Comparison of ENCODE assay signal across 1 cellular context in genomic region chr1:246699095-246699735, GRCh38.
A peak's percentile ranks its signal among the peaks of the same experiment; 100 is the strongest.
TF ChIP-seq lines count a peak whose summit lies in the region.

No MANE protein-coding gene starts in this region.

TF ChIP-seq in GM12878, 131 proteins besides CTCF, POLR2A, EP300 and RAD21 (continued from another document):
- TF ChIP-seq, protein P1, sequence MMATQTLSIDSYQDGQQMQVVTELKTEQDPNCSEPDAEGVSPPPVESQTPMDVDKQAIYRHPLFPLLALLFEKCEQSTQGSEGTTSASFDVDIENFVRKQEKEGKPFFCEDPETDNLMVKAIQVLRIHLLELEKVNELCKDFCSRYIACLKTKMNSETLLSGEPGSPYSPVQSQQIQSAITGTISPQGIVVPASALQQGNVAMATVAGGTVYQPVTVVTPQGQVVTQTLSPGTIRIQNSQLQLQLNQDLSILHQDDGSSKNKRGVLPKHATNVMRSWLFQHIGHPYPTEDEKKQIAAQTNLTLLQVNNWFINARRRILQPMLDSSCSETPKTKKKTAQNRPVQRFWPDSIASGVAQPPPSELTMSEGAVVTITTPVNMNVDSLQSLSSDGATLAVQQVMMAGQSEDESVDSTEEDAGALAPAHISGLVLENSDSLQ (IDR thresholded peaks at IDR 0.05) = peak; percentile 79
- TF ChIP-seq, protein P2, sequence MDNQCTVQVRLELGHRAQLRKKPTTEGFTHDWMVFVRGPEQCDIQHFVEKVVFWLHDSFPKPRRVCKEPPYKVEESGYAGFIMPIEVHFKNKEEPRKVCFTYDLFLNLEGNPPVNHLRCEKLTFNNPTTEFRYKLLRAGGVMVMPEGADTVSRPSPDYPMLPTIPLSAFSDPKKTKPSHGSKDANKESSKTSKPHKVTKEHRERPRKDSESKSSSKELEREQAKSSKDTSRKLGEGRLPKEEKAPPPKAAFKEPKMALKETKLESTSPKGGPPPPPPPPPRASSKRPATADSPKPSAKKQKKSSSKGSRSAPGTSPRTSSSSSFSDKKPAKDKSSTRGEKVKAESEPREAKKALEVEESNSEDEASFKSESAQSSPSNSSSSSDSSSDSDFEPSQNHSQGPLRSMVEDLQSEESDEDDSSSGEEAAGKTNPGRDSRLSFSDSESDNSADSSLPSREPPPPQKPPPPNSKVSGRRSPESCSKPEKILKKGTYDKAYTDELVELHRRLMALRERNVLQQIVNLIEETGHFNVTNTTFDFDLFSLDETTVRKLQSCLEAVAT (IDR thresholded peaks at IDR 0.05) = 0 out of 2 replicates have a peak, but pooled peaks have one; percentile 15
- TF ChIP-seq, protein P3, sequence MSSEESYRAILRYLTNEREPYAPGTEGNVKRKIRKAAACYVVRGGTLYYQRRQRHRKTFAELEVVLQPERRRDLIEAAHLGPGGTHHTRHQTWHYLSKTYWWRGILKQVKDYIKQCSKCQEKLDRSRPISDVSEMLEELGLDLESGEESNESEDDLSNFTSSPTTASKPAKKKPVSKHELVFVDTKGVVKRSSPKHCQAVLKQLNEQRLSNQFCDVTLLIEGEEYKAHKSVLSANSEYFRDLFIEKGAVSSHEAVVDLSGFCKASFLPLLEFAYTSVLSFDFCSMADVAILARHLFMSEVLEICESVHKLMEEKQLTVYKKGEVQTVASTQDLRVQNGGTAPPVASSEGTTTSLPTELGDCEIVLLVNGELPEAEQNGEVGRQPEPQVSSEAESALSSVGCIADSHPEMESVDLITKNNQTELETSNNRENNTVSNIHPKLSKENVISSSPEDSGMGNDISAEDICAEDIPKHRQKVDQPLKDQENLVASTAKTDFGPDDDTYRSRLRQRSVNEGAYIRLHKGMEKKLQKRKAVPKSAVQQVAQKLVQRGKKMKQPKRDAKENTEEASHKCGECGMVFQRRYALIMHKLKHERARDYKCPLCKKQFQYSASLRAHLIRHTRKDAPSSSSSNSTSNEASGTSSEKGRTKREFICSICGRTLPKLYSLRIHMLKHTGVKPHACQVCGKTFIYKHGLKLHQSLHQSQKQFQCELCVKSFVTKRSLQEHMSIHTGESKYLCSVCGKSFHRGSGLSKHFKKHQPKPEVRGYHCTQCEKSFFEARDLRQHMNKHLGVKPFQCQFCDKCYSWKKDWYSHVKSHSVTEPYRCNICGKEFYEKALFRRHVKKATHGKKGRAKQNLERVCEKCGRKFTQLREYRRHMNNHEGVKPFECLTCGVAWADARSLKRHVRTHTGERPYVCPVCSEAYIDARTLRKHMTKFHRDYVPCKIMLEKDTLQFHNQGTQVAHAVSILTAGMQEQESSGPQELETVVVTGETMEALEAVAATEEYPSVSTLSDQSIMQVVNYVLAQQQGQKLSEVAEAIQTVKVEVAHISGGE (CRISPR knock-in tag; IDR thresholded peaks at IDR 0.05) = no peak
- TF ChIP-seq POLR2AphosphoS2 (IDR thresholded peaks at IDR 0.05; ENCODE audit: low read depth, low read length) (no peak), BCL11A (IDR thresholded peaks at IDR 0.05; ENCODE audit: low read depth, low read length) (no peak), SUPT20H (IDR thresholded peaks at IDR 0.05; ENCODE audit: borderline replicate concordance, control insufficient read depth, low read depth, low read length) (no peak), MXI1 (IDR thresholded peaks at IDR 0.05; ENCODE audit: low read depth, low read length) (no peak), MEF2B (IDR thresholded peaks at IDR 0.05; ENCODE audit: partially characterized antibody, poor library complexity, severe bottlenecking) (peak; percentile 54), BCLAF1 (IDR thresholded peaks at IDR 0.05) (no peak), IRF4 (IDR thresholded peaks at IDR 0.05; ENCODE audit: low read depth, low read length) (no peak), SMC3 (IDR thresholded peaks at IDR 0.05; ENCODE audit: borderline replicate concordance, low read length) (peak; percentile 79)
- TF ChIP-seq, protein P4, sequence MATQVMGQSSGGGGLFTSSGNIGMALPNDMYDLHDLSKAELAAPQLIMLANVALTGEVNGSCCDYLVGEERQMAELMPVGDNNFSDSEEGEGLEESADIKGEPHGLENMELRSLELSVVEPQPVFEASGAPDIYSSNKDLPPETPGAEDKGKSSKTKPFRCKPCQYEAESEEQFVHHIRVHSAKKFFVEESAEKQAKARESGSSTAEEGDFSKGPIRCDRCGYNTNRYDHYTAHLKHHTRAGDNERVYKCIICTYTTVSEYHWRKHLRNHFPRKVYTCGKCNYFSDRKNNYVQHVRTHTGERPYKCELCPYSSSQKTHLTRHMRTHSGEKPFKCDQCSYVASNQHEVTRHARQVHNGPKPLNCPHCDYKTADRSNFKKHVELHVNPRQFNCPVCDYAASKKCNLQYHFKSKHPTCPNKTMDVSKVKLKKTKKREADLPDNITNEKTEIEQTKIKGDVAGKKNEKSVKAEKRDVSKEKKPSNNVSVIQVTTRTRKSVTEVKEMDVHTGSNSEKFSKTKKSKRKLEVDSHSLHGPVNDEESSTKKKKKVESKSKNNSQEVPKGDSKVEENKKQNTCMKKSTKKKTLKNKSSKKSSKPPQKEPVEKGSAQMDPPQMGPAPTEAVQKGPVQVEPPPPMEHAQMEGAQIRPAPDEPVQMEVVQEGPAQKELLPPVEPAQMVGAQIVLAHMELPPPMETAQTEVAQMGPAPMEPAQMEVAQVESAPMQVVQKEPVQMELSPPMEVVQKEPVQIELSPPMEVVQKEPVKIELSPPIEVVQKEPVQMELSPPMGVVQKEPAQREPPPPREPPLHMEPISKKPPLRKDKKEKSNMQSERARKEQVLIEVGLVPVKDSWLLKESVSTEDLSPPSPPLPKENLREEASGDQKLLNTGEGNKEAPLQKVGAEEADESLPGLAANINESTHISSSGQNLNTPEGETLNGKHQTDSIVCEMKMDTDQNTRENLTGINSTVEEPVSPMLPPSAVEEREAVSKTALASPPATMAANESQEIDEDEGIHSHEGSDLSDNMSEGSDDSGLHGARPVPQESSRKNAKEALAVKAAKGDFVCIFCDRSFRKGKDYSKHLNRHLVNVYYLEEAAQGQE (IDR thresholded peaks at IDR 0.05; ENCODE audit: low read depth, low read length) = no peak
- TF ChIP-seq, protein P5, sequence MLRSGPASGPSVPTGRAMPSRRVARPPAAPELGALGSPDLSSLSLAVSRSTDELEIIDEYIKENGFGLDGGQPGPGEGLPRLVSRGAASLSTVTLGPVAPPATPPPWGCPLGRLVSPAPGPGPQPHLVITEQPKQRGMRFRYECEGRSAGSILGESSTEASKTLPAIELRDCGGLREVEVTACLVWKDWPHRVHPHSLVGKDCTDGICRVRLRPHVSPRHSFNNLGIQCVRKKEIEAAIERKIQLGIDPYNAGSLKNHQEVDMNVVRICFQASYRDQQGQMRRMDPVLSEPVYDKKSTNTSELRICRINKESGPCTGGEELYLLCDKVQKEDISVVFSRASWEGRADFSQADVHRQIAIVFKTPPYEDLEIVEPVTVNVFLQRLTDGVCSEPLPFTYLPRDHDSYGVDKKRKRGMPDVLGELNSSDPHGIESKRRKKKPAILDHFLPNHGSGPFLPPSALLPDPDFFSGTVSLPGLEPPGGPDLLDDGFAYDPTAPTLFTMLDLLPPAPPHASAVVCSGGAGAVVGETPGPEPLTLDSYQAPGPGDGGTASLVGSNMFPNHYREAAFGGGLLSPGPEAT (IDR thresholded peaks at IDR 0.05; ENCODE audit: low read depth) = no peak
